8 cellular contexts compared by ENCODE assay signal in genomic region chr10:69392481-69393000, GRCh38. TPM values are rescaled to one million over a fixed set of nuclear protein-coding genes. Genes with fewer than 3 reads are reported as not detected.
DNase-seq lines count a peak whose midpoint lies in the region; ATAC-seq and TF ChIP-seq lines count a peak whose summit lies in the region.

No MANE protein-coding gene starts in this region.

- H3K4me3 Mint-ChIP-seq in activated CD4-positive, alpha-beta memory T cell treated with anti-CD3 and anti-CD28 coated beads for 36 hours, result no peak overlapping the region

- peak overlapping the region; percentile 67 for H3K27ac Mint-ChIP-seq in activated CD4-positive, alpha-beta memory T cell treated with anti-CD3 and anti-CD28 coated beads for 36 hours

- H3K27me3 Mint-ChIP-seq in activated CD4-positive, alpha-beta memory T cell treated with anti-CD3 and anti-CD28 coated beads for 36 hours, result no peaks in the 10 kb centered on the region

- CTCF ChIA-PET in activated CD4-positive, alpha-beta memory T cell treated with anti-CD3 and anti-CD28 coated beads for 36 hours (lab: Charles Lee), result interaction anchor here (0.6 to 7.9 kb wide), 27 partner anchors 10 to 459 kb away, joined by 3 to 118 read pairs (median 4); partner anchors contain the start of gene SUPV3L1

- intact Hi-C loops in activated CD4-positive, alpha-beta memory T cell treated with anti-CD3 and anti-CD28 coated beads for 36 hours (cut with micrococcal nuclease), result loop anchor here (1.0 to 5.0 kb wide), 3 partner anchors 75 to 385 kb away; no protein-coding TSS in a partner anchor

- H3K4me1 Mint-ChIP-seq in activated CD4-positive, alpha-beta memory T cell treated with anti-CD3 and anti-CD28 coated beads for 36 hours (ENCODE audit: low read depth), result peaks cover 11% of the 10 kb centered on the region

- ATAC-seq in GM18868 (IDR thresholded peaks at IDR 0.05; ENCODE audit: unreplicated experiment) (peak; percentile 89), HG03354 (IDR thresholded peaks at IDR 0.05; ENCODE audit: poor library complexity, severe bottlenecking, unreplicated experiment) (peak; percentile 87)

- TF ChIP-seq CTCF in AG09319 (IDR thresholded peaks at IDR 0.05; ENCODE audit: low read depth, low read length), result peak; percentile 97

- POLR2A ChIA-PET in activated CD4-positive, alpha-beta memory T cell treated with anti-CD3 and anti-CD28 coated beads for 36 hours (lab: Charles Lee), result interaction anchor here (0.6 to 1.1 kb wide), 3 partner anchors 12 to 213 kb away, joined by 3 to 4 read pairs (median 3); partner anchors contain the start of gene SUPV3L1

- H3K9me3 Mint-ChIP-seq in activated CD4-positive, alpha-beta memory T cell treated with anti-CD3 and anti-CD28 coated beads for 36 hours, result no peaks in the 10 kb centered on the region

- H3K36me3 Mint-ChIP-seq in activated CD4-positive, alpha-beta memory T cell treated with anti-CD3 and anti-CD28 coated beads for 36 hours, result peaks cover 48% of the 10 kb centered on the region

- DNase-seq in AG09319 (ENCODE audit: extremely low read depth, low read depth), result no peak
- DNase-seq in NCI-H69 (lab: John Stamatoyannopoulos, UW), result peak; percentile 75
- peak; percentile 89 for DNase-seq in activated CD4-positive, alpha-beta memory T cell treated with anti-CD3 and anti-CD28 coated beads for 36 hours
- peak; percentile 89 for DNase-seq in ecto neural progenitor cell (ENCODE audit: low spot score)
- peak; percentile 89 for DNase-seq in medulla oblongata (ENCODE audit: extremely low spot score)
- DNase-seq in stimulated activated CD8-positive, alpha-beta memory T cell treated with anti-CD3 and anti-CD28 coated beads, Interleukin-15, amount 100 ng/mL, for 4 hours (ENCODE audit: low read depth in 2 of 2), result peak; percentile 50 to 65

RNA-seq across cellular contexts. Expression of gene TACR2, which starts 24.2 kb away (rescaled TPM):
- total RNA-seq in activated CD4-positive, alpha-beta memory T cell treated with anti-CD3 and anti-CD28 coated beads for 36 hours, result not detected

RNA-seq across cellular contexts. Expression of gene TSPAN15, which starts 58.7 kb away (rescaled TPM):
- total RNA-seq in activated CD4-positive, alpha-beta memory T cell treated with anti-CD3 and anti-CD28 coated beads for 36 hours, result 1 to 10 TPM; 2.5 to 3.1 TPM
